15 cellular contexts compared by ENCODE assay signal in the genomic region with DNA sequence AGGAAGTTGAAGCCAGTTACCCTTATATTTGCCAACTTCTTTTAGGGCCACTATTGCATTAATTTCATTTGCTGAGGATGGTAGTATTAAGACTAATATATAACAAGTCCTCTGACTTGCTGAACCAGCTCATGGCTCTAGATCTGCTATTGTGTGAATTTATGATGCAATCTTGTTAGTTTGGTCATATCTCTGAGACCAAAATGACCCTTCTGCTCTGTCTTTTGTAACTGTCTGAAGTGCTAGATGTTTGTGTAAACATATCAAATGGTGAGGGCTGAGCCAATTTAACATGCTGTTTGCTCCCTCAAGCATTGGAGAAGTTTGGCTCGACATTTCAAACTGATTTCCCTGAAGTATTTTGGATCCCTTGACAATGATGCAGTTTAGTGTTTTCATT.
"Had no signal": no experiment of that assay in that cellular context is flagged by ENCODE, and none has a peak within 500 bp of the region (broad histone marks: within the 10 kb centered on the region; RNA-seq: fewer than 3 reads in every experiment).

No MANE protein-coding gene starts in this region.

- H3K4me1 ChIP-seq: body of pancreas had no signal

- H3K9me3 ChIP-seq: body of pancreas had no signal

- ATAC-seq: body of pancreas; natural killer cell treated with Interleukin-12 subunit alpha and Interleukin-12 subunit beta and Interleukin-15 and Interleukin-18, amount 100 ng/mL, for 72 hours; stimulated activated naive CD8-positive, alpha-beta T cell treated with anti-CD3 and anti-CD28 coated beads, Interleukin-15, amount 100 ng/mL, for 72 hours; WTC11 had no signal

- H3K27ac ChIP-seq: body of pancreas, coronary artery had no signal

- H3K27me3 ChIP-seq: body of pancreas had no signal

- H3K4me3 ChIP-seq: body of pancreas, coronary artery, smooth muscle cell had no signal

- DNase-seq: activated CD4-positive, alpha-beta memory T cell treated with anti-CD3 and anti-CD28 coated beads, Interleukin-2, amount 10 ng/mL, durations not matched to agents 7 days and 5 days; activated CD4-positive, alpha-beta T cell treated with anti-CD3 and anti-CD28 coated beads for 4 hours; activated naive CD4-positive, alpha-beta T cell treated with anti-CD3 and anti-CD28 coated beads, Interleukin-2, amount 10 ng/mL, durations not matched to agents 7 days and 5 days; activated T-cell treated with anti-CD3 and anti-CD28 coated beads, Interleukin-2, amount 50 U/mL, for 24 hours; amygdala; body of pancreas; central memory CD4-positive, alpha-beta T cell; posterior cingulate gyrus; right cardiac atrium; stimulated activated naive CD8-positive, alpha-beta T cell treated with anti-CD3 and anti-CD28 coated beads, Interleukin-15, amount 100 ng/mL, for 72 hours; T-helper 2 cell had no signal

- H3K4me2 ChIP-seq: smooth muscle cell had no signal
